Comparison of ENCODE assay signal across 19 cellular contexts in genomic region chr12:78189656-78190055, GRCh38.
DNase-seq lines count a peak whose midpoint lies in the region; ATAC-seq, FAIRE-seq and TF ChIP-seq lines count a peak whose summit lies in the region.
"Had no signal": no experiment of that assay in that cellular context is flagged by ENCODE, and none has a peak within 500 bp of the region (broad histone marks: within the 10 kb centered on the region; RNA-seq: fewer than 3 reads in every experiment).

No MANE protein-coding gene starts in this region.

- no peak for TF ChIP-seq POLR2A in H54 (IDR thresholded peaks at IDR 0.05; ENCODE audit: low read depth, low read length)

- H3K4me1 ChIP-seq in adipocyte (ENCODE audit: control insufficient read depth, insufficient read depth, low read length): peaks cover 48% of the 10 kb centered on the region

- intact Hi-C loops in posterior vena cava (cut with DNase I): no loop called here

- no peak for ATAC-seq in HG03520 (IDR thresholded peaks at IDR 0.05; ENCODE audit: unreplicated experiment)
- no peak for ATAC-seq in HG02870 (IDR thresholded peaks at IDR 0.05; ENCODE audit: unreplicated experiment)
- ATAC-seq: GM23338, HepG2 had no signal

- H3K27me3 ChIP-seq in adipocyte (replicated peaks; ENCODE audit: control insufficient read depth, insufficient read depth, low read length): no peaks in the 10 kb centered on the region

- peaks cover 56% of the 10 kb centered on the region for H3K36me3 ChIP-seq in adipocyte (ENCODE audit: control insufficient read depth, insufficient read depth, low read length, severe bottlenecking)

- no peak overlapping the region for H3K4me3 ChIP-seq in adipocyte (ENCODE audit: low read length)
- H3K4me3 ChIP-seq: GM23338 had no signal

- peak; percentile 21 for DNase-seq in AG08395 (ENCODE audit: low spot score)
- peak; percentile 34 for DNase-seq in GM04503 (ENCODE audit: low read depth)
- peak; percentile 62 for DNase-seq in adipocyte (ENCODE audit: low read depth)
- peak; percentile 47 for DNase-seq in fibroblast of peridontal ligament (ENCODE audit: extremely low read depth)
- DNase-seq in posterior vena cava (ENCODE audit: low spot score): no peak
- no peak for DNase-seq in H54 (ENCODE audit: insufficient read length, low spot score)
- DNase-seq: 8988T; C1 segment of cervical spinal cord; CD4-positive, alpha-beta memory T cell; DMS79; EL; H9 had no signal

- no peak for FAIRE-seq in H54 (lab: Jason Lieb, UNC)
- FAIRE-seq: G401.6, GM19239, HepG2, HTR-8/SVneo had no signal

- H3K9me3 ChIP-seq in adipocyte (ENCODE audit: control insufficient read depth, low read length): no peaks in the 10 kb centered on the region

- H3K9ac ChIP-seq in adipocyte (ENCODE audit: low read length): no peak overlapping the region

Comparison
In these comparisons a context has a peak if more than half of its experiments do, and no peak if none do; other contexts are left out.
1. DNase-seq: peak in AG08395 (single experiment), GM04503 (single experiment), adipocyte (single experiment) and fibroblast of peridontal ligament (single experiment); none in posterior vena cava (single experiment) and H54 (single experiment).